In the genomic region with DNA sequence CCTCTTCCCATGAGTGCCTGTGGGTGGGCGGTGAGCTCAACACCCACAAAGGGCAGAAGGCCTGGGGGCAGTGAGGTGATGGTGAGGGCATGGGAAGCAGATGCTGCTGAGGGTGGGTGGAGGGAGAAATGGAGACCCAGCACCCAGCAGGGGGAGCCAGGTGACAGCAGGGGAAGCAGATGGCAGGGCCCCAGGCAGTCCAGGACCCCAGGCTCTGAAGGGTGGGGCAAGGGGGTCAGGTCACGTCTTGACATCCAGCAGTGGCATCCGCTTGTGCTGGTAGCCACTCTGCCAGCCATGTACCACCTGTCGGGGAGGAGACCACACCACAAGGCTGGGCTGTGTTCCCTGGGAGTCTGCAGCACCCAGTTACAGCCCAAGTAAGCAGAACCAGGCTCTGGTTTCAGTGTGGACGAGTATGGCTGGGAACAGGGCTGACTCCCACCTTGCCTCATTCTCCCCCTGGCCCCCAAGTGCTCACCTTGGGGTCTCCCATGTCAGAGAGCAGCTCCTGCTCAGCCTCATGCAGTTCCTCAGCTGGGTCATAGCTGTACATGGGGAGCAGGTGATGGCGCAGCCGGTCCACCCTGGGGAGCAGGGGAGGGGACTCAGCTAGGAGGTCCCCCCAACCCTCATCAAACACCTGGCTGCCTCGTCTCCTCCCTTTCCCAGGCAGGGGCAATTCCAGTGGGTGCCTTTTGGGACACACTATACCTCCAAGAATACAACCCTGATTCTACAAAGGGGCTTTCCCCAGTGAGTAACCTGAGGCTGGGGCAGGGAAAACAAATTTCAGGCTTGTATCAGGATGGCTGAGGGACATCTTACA, we compare ENCODE assay signal across 9 cellular contexts. TPM values are rescaled to one million over a fixed set of nuclear protein-coding genes. Genes with fewer than 3 reads are reported as not detected.
DNase-seq lines count a peak whose midpoint lies in the region; ATAC-seq and TF ChIP-seq lines count a peak whose summit lies in the region.
"Had no signal": no experiment of that assay in that cellular context is flagged by ENCODE, and none has a peak within 500 bp of the region (broad histone marks: within the 10 kb centered on the region; RNA-seq: fewer than 3 reads in every experiment).

No MANE protein-coding gene starts in this region.

- no peak for ATAC-seq in GM21737 (IDR thresholded peaks at IDR 0.05; ENCODE audit: unreplicated experiment)

- intact Hi-C loops in MCF 10A (cut with micrococcal nuclease), result no loop called here
- intact Hi-C loops in breast epithelium (cut with DNase I; ENCODE audit: low total_unique reads), result no loop called here
- intact Hi-C loops in activated CD4-positive, alpha-beta memory T cell treated with anti-CD3 and anti-CD28 coated beads for 36 hours (cut with micrococcal nuclease), result loop anchor here (5.0 kb wide), 1 partner anchor 64 kb away; no protein-coding TSS in a partner anchor

- peaks cover 51% of the 10 kb centered on the region for H3K4me1 Mint-ChIP-seq in MCF 10A (ENCODE audit: insufficient read depth, unreplicated experiment)
- H3K4me1 Mint-ChIP-seq in activated CD4-positive, alpha-beta memory T cell treated with anti-CD3 and anti-CD28 coated beads for 36 hours (ENCODE audit: low read depth), result peaks cover 71% of the 10 kb centered on the region

- peaks cover 4% of the 10 kb centered on the region for H3K36me3 Mint-ChIP-seq in MCF 10A (ENCODE audit: insufficient read depth, unreplicated experiment)
- H3K36me3 Mint-ChIP-seq in activated CD4-positive, alpha-beta memory T cell treated with anti-CD3 and anti-CD28 coated beads for 36 hours, result peaks cover 38% of the 10 kb centered on the region

- DNase-seq in MCF 10A (ENCODE audit: unreplicated experiment) (peak; percentile 48), breast epithelium (ENCODE audit: low spot score in 2 of 2) (no peak), NCI-H146 treated with DMSO at 0.1 percent for 48 hours (lab: John Stamatoyannopoulos, UW; ENCODE audit: unreplicated experiment) (peak; percentile 47), erythroblast (lab: John Stamatoyannopoulos, UW) (peak; percentile 52 to 60), cortex of kidney (lab: John Stamatoyannopoulos, UW) (no peak)
- peak; percentile 64 for DNase-seq in activated CD4-positive, alpha-beta memory T cell treated with anti-CD3 and anti-CD28 coated beads for 36 hours
- peak; percentile 73 for DNase-seq in stimulated activated CD4-positive, alpha-beta T cell treated with anti-CD3 and anti-CD28 coated beads, Interleukin-15, amount 100 ng/mL, for 24 hours

- no peaks in the 10 kb centered on the region for H3K27me3 Mint-ChIP-seq in MCF 10A (ENCODE audit: insufficient read depth, unreplicated experiment)
- H3K27me3 Mint-ChIP-seq in activated CD4-positive, alpha-beta memory T cell treated with anti-CD3 and anti-CD28 coated beads for 36 hours, result no peaks in the 10 kb centered on the region

- H3K4me3 Mint-ChIP-seq in MCF 10A (ENCODE audit: unreplicated experiment), result no peak overlapping the region
- H3K4me3 Mint-ChIP-seq in activated CD4-positive, alpha-beta memory T cell treated with anti-CD3 and anti-CD28 coated beads for 36 hours, result no peak overlapping the region

- no peak overlapping the region for H3K4me3 ChIP-seq in breast epithelium
- H3K4me3 ChIP-seq: suprapubic skin had no signal

- H3K9me3 ChIP-seq in breast epithelium, result no peaks in the 10 kb centered on the region
- H3K9me3 ChIP-seq: suprapubic skin had no signal

- no peaks in the 10 kb centered on the region for H3K9me3 Mint-ChIP-seq in MCF 10A (ENCODE audit: unreplicated experiment)
- no peaks in the 10 kb centered on the region for H3K9me3 Mint-ChIP-seq in activated CD4-positive, alpha-beta memory T cell treated with anti-CD3 and anti-CD28 coated beads for 36 hours

- peak; percentile 21 for TF ChIP-seq CTCF in MCF 10A (IDR thresholded peaks at IDR 0.05; ENCODE audit: unreplicated experiment)
- peak in 1 of 3 donors; percentile 13 for TF ChIP-seq CTCF in breast epithelium (IDR thresholded peaks at IDR 0.05)

- peaks cover 5 to 15% of the 10 kb centered on the region in 2 donors for H3K4me1 ChIP-seq in breast epithelium

- H3K36me3 ChIP-seq in breast epithelium, result no peaks in the 10 kb centered on the region

- no peak overlapping the region for H3K27ac ChIP-seq in breast epithelium

- no TSS peak for BruUV-seq in MCF 10A (replicated peaks; lab: Mats Ljungman, UMichigan)

- POLR2A ChIA-PET in MCF 10A (lab: Yijun Ruan, JAX), result interaction anchor here (1.4 to 4.6 kb wide), 2 partner anchors 10 to 145 kb away, joined by 11 to 45 read pairs; a partner anchor contains a TSS
- POLR2A ChIA-PET in activated CD4-positive, alpha-beta memory T cell treated with anti-CD3 and anti-CD28 coated beads for 36 hours (lab: Charles Lee), result interaction anchor here (1.5 to 3.1 kb wide), 3 partner anchors 10 to 179 kb away, joined by 3 to 19 read pairs (median 13); a partner anchor contains a TSS

- H3K27me3 ChIP-seq in breast epithelium, result no peaks in the 10 kb centered on the region
- H3K27me3 ChIP-seq: suprapubic skin had no signal

- TF ChIP-seq POLR2A in breast epithelium (IDR thresholded peaks at IDR 0.05), result no peak
- TF ChIP-seq POLR2A in erythroblast (IDR thresholded peaks at IDR 0.05; ENCODE audit: low read length), result peak; percentile 24

- H3K27ac Mint-ChIP-seq in MCF 10A (ENCODE audit: low read depth, unreplicated experiment), result no peak overlapping the region
- peak overlapping the region; percentile 64 for H3K27ac Mint-ChIP-seq in activated CD4-positive, alpha-beta memory T cell treated with anti-CD3 and anti-CD28 coated beads for 36 hours

- CTCF ChIA-PET in MCF 10A (lab: Yijun Ruan, JAX), result interaction anchor here (0.6 to 3.8 kb wide), 4 partner anchors 146 to 651 kb away, joined by 3 to 18 read pairs (median 4); no protein-coding TSS in a partner anchor
- CTCF ChIA-PET in activated CD4-positive, alpha-beta memory T cell treated with anti-CD3 and anti-CD28 coated beads for 36 hours (lab: Charles Lee), result interaction anchor here (1.5 to 4.6 kb wide), 4 partner anchors 10 to 168 kb away, joined by 5 to 39 read pairs (median 10); a partner anchor contains a TSS

RNA-seq across cellular contexts. Expression of a gene that starts 2.0 kb away (rescaled TPM):
- total RNA-seq in MCF 10A (2022) (12.0 and 25.7 TPM in 2 replicates), breast epithelium (10 to 100 TPM; 22.0 to 25.3 (median 22.8) TPM)
- total RNA-seq in activated CD4-positive, alpha-beta memory T cell treated with anti-CD3 and anti-CD28 coated beads for 36 hours, result 10 to 100 TPM; 22.4 to 25.2 TPM

RNA-seq across cellular contexts. Expression of a gene that starts 10.1 kb away (rescaled TPM):
- total RNA-seq in MCF 10A (2022) (154 and 202 TPM in 2 replicates), breast epithelium (10 to 100 TPM; 10.9 to 20.9 (median 12.8) TPM)
- 100 to 1,000 TPM; 422 to 429 TPM for total RNA-seq in activated CD4-positive, alpha-beta memory T cell treated with anti-CD3 and anti-CD28 coated beads for 36 hours

Comparison
In these comparisons a context has a peak if more than half of its experiments do, and no peak if none do; other contexts are left out.
1. DNase-seq: peak in MCF 10A (single experiment), NCI-H146 treated with DMSO at 0.1 percent for 48 hours (single experiment), activated CD4-positive, alpha-beta memory T cell treated with anti-CD3 and anti-CD28 coated beads for 36 hours (single experiment), erythroblast (2 of 2) and stimulated activated CD4-positive, alpha-beta T cell treated with anti-CD3 and anti-CD28 coated beads, Interleukin-15, amount 100 ng/mL, for 24 hours (single experiment); none in breast epithelium (0 of 2) and cortex of kidney (single experiment).